ENCODE assay signal across 29 cellular contexts in genomic region chr15:49343546-49343945, GRCh38.
"Had no signal": no experiment of that assay in that cellular context is flagged by ENCODE, and none has a peak within 500 bp of the region (broad histone marks: within the 10 kb centered on the region; RNA-seq: fewer than 3 reads in every experiment).

No MANE protein-coding gene starts in this region.

- DNase-seq: activated CD4-positive, alpha-beta T cell treated with anti-CD3 and anti-CD28 coated beads for 4 hours; activated CD4-positive, alpha-beta T cell treated with anti-CD3 and anti-CD28 coated beads, Interleukin-2, amount 50 U/mL, for 48 hours; activated CD8-positive, alpha-beta memory T cell treated with anti-CD3 and anti-CD28 coated beads, Interleukin-2, amount 50 U/mL, for 4 hours; activated effector memory CD4-positive, alpha-beta T cell treated with anti-CD3 and anti-CD28 coated beads, Interleukin-2, amount 50 U/mL, for 16 hours; activated naive CD4-positive, alpha-beta T cell treated with anti-CD3 and anti-CD28 coated beads for 36 hours; activated naive CD8-positive, alpha-beta T cell treated with anti-CD3 and anti-CD28 coated beads for 36 hours; activated T-cell treated with anti-CD3 and anti-CD28 coated beads, Interleukin-2, amount 50 U/mL, for 1 hour; adrenal gland; aorta; body of pancreas; cerebellar nuclear complex; colonic mucosa; glutamatergic neuron; islet precursor cell; left cardiac atrium; left ventricle myocardium superior; midbrain; naive thymus-derived CD4-positive, alpha-beta T cell; nucleus accumbens; psoas muscle; right cardiac atrium; stimulated activated CD4-positive, alpha-beta T cell treated with anti-CD3 and anti-CD28 coated beads, Interleukin-4, amount 100 ng/mL, for 1 hour; stimulated activated naive CD8-positive, alpha-beta T cell treated with anti-CD3 and anti-CD28 coated beads, Interleukin-15, Interleukin-2, amounts not matched to agents 100 U/mL and 50 U/mL, for 24 hours; testis; transverse colon had no signal

- H3K27me3 ChIP-seq: adrenal gland, body of pancreas, cardiac muscle cell, colonic mucosa, esophagus muscularis mucosa, testis, transverse colon had no signal

- H3K79me2 ChIP-seq: parathyroid adenoma had no signal

- H3K27ac Mint-ChIP-seq: activated naive CD4-positive, alpha-beta T cell treated with anti-CD3 and anti-CD28 coated beads for 36 hours; activated naive CD8-positive, alpha-beta T cell treated with anti-CD3 and anti-CD28 coated beads for 36 hours; activated T-helper 1 cell treated with anti-CD3 and anti-CD28 coated beads, Interleukin-12 subunit alpha, Interleukin-12 subunit beta, Interleukin-2, Interleukin-4 antibody, amounts not matched to agents 30 ng/mL and 10 ng/mL and 1 ng/mL, durations not matched to agents 14 hours and 24 hours and 36 hours; naive thymus-derived CD4-positive, alpha-beta T cell had no signal

- H3K4me1 ChIP-seq: adrenal gland, body of pancreas, colonic mucosa, esophagus muscularis mucosa, parathyroid adenoma, psoas muscle, testis, transverse colon had no signal

- H2AFZ ChIP-seq: parathyroid adenoma had no signal

- H3K27ac ChIP-seq: adrenal gland, body of pancreas, cardiac muscle cell, colonic mucosa, esophagus muscularis mucosa, parathyroid adenoma, psoas muscle, testis, transverse colon had no signal

- H3K36me3 ChIP-seq: adrenal gland, cardiac muscle cell, colonic mucosa had no signal

- H3K27me3 Mint-ChIP-seq: activated naive CD8-positive, alpha-beta T cell treated with anti-CD3 and anti-CD28 coated beads for 36 hours; naive thymus-derived CD4-positive, alpha-beta T cell had no signal

- H3K9me3 ChIP-seq: adrenal gland, body of pancreas, colonic mucosa, testis had no signal

- H3K4me1 Mint-ChIP-seq: activated naive CD8-positive, alpha-beta T cell treated with anti-CD3 and anti-CD28 coated beads for 36 hours had no signal

- H3K4me3 ChIP-seq: adrenal gland, body of pancreas, cardiac muscle cell, colonic mucosa, esophagus muscularis mucosa, psoas muscle, testis, transverse colon had no signal

- ATAC-seq: body of pancreas; left cardiac atrium; left ventricle myocardium superior; naive thymus-derived CD4-positive, alpha-beta T cell; psoas muscle; right cardiac atrium; stimulated activated naive CD8-positive, alpha-beta T cell treated with anti-CD3 and anti-CD28 coated beads, Interleukin-15, Interleukin-2, amounts not matched to agents 100 U/mL and 50 U/mL, for 24 hours had no signal

- H3K4me3 Mint-ChIP-seq: activated naive CD4-positive, alpha-beta T cell treated with anti-CD3 and anti-CD28 coated beads for 36 hours; activated naive CD8-positive, alpha-beta T cell treated with anti-CD3 and anti-CD28 coated beads for 36 hours; activated T-helper 1 cell treated with anti-CD3 and anti-CD28 coated beads, Interleukin-12 subunit alpha, Interleukin-12 subunit beta, Interleukin-2, Interleukin-4 antibody, amounts not matched to agents 30 ng/mL and 10 ng/mL and 1 ng/mL, durations not matched to agents 14 hours and 24 hours and 36 hours; naive thymus-derived CD4-positive, alpha-beta T cell had no signal

- H3K9ac ChIP-seq: parathyroid adenoma had no signal
